ENCODE assay signal across 8 cellular contexts in the genomic region with DNA sequence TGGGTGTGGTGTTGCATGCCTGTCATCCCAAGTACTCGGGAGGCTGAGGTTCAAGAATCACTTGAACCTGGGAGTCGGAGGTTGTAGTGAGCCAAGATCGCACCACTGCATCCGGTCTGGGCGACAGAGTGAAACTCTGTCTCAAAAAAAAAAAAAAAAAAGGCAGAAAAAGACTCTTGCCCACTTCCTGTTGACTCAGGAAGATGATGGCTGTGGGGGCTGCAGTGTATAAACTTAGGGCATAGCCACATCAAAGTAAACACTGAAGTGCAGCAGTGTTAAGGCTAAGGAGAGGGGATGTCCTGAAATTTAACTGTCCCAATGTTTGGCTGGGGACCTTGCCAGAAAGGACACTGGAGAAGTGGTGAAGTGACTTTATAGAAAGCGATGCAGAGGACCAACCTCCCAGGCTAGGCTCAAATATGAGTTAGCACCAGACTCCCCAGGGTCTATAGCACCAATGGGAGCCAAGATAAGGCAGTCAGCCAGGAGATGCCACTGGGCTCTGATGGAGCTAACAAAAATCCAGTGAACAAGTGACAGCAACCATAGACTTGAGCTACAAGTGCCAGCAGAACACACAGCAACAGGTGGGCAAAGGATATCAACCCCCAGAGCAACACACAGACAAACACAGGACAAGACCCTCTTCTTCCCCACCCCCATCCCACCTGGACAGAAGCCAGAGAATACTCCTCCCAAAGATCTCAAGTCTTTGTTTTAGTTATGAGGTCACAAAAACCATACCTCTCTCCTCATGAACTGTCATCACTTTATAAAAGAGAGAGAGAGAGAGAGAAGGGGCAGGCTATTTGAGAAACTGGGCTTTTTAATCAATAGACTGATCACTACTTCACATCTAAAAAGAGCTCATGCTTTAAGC. TPM values are rescaled to one million over a fixed set of nuclear protein-coding genes. Genes with fewer than 3 reads are reported as not detected.
DNase-seq lines count a peak whose midpoint lies in the region; ATAC-seq and TF ChIP-seq lines count a peak whose summit lies in the region.

No MANE protein-coding gene starts in this region.

- DNase-seq in activated T-cell treated with anti-CD3 and anti-CD28 coated beads for 48 hours (ENCODE audit: low read depth), result peak; percentile 38
- peak in 2 of 3 experiments; percentile 21 to 45 for DNase-seq in stimulated activated CD4-positive, alpha-beta T cell treated with anti-CD3 and anti-CD28 coated beads, TNF-alpha, amount 100 ng/mL, for 4 hours (ENCODE audit: low read depth in 3 of 3)
- DNase-seq in NCI-H2029 treated with DMSO at 0.1 percent for 48 hours (lab: John Stamatoyannopoulos, UW), result no peak
- DNase-seq in glomerular visceral epithelial cell (ENCODE audit: extremely low spot score), result no peak
- no peak for DNase-seq in NCI-H2029 (lab: John Stamatoyannopoulos, UW)
- no peak for DNase-seq in hepatocyte (ENCODE audit: low spot score)

- H3K9me3 ChIP-seq in hepatocyte (ENCODE audit: low read depth), result no peaks in the 10 kb centered on the region

- no peaks in the 10 kb centered on the region for H3K79me2 ChIP-seq in hepatocyte

- 76% methylated on average over 6 of the region's 6 CpGs for WGBS in hepatocyte (ENCODE audit: low lambda C conversion rate, missing lambda C conversion rate)

- H2AFZ ChIP-seq in hepatocyte, result no peak overlapping the region

- H3K27ac ChIP-seq in hepatocyte, result no peak overlapping the region

- no peaks in the 10 kb centered on the region for H3K9me2 ChIP-seq in hepatocyte (replicated peaks; ENCODE audit: insufficient read depth)

- TF ChIP-seq CTCF in hepatocyte (IDR thresholded peaks at IDR 0.05; ENCODE audit: poor library complexity), result no peak

- ATAC-seq in GM19468 (IDR thresholded peaks at IDR 0.05; ENCODE audit: extremely low read depth, unreplicated experiment) (peak; percentile 55), HG03439 (IDR thresholded peaks at IDR 0.05; ENCODE audit: unreplicated experiment) (peak; percentile 90)

- no peak overlapping the region for H3K4me2 ChIP-seq in hepatocyte

- no peaks in the 10 kb centered on the region for H3K27me3 ChIP-seq in hepatocyte

- no peaks in the 10 kb centered on the region for H4K20me1 ChIP-seq in hepatocyte (ENCODE audit: insufficient read depth, poor library complexity, severe bottlenecking)

- H3K4me1 ChIP-seq in hepatocyte (ENCODE audit: insufficient read depth), result no peaks in the 10 kb centered on the region

- no peak overlapping the region for H3K4me3 ChIP-seq in hepatocyte

- H3K36me3 ChIP-seq in hepatocyte (replicated peaks; ENCODE audit: insufficient read depth, low read depth), result no peaks in the 10 kb centered on the region

RNA-seq across cellular contexts. Expression of gene NELL2, which starts 28.0 kb away (rescaled TPM):
- total RNA-seq in hepatocyte, result 22.2 and 31.3 TPM in 2 replicates
- polyA plus RNA-seq in hepatocyte, result 6.5 and 7.4 TPM in 2 replicates

Comparison
In these comparisons a context has a peak if more than half of its experiments do, and no peak if none do; other contexts are left out.
1. DNase-seq: peak in activated T-cell treated with anti-CD3 and anti-CD28 coated beads for 48 hours (single experiment) and stimulated activated CD4-positive, alpha-beta T cell treated with anti-CD3 and anti-CD28 coated beads, TNF-alpha, amount 100 ng/mL, for 4 hours (2 of 3); none in NCI-H2029 treated with DMSO at 0.1 percent for 48 hours (single experiment), glomerular visceral epithelial cell (single experiment), NCI-H2029 (single experiment) and hepatocyte (single experiment).